ENCODE assay signal across 8 cellular contexts in genomic region chrX:119488749-119489148, GRCh38. TPM values are rescaled to one million over a fixed set of nuclear protein-coding genes. Genes with fewer than 3 reads are reported as not detected.
DNase-seq lines count a peak whose midpoint lies in the region; ATAC-seq and TF ChIP-seq lines count a peak whose summit lies in the region.

No MANE protein-coding gene starts in this region.

- no peak overlapping the region for H4K91ac ChIP-seq in IMR-90 (ENCODE audit: insufficient read depth, low read depth, low read length)

- H3K9me3 ChIP-seq in IMR-90 (ENCODE audit: control insufficient read depth, insufficient read depth, low read length) = no peaks in the 10 kb centered on the region

- H3K56ac ChIP-seq in IMR-90 (ENCODE audit: extremely low read depth, insufficient read depth, low read length) = no peak overlapping the region

- H3K4me1 ChIP-seq in IMR-90 (ENCODE audit: control insufficient read depth, insufficient read depth, low read length) = no peaks in the 10 kb centered on the region

- H3K36me3 ChIP-seq in IMR-90 (ENCODE audit: control insufficient read depth, insufficient read depth, low read length) = no peaks in the 10 kb centered on the region

- no peak overlapping the region for H3K9ac ChIP-seq in IMR-90 (ENCODE audit: low read depth, low read length)

- DNase-seq in DMS 273 (lab: John Stamatoyannopoulos, UW; ENCODE audit: unreplicated experiment) (peak; percentile 80), DMS 273 treated with DMSO at 0.1 percent for 48 hours (lab: John Stamatoyannopoulos, UW) (no peak), IMR-90 (peak; percentile 51), SK-N-DZ (ENCODE audit: low spot score) (peak; percentile 37), dermis microvascular lymphatic vessel endothelial cell (ENCODE audit: low read depth in 2 of 2) (peak; percentile 41 to 48), mesenteric fat pad (ENCODE audit: low spot score) (peak; percentile 81)

- H2BK20ac ChIP-seq in IMR-90 (ENCODE audit: low read depth, low read length) = no peak overlapping the region

- POLR2A ChIA-PET in IMR-90 (lab: Charles Lee; ENCODE audit: unreplicated experiment) = no interaction called here

- BruUV-seq in IMR-90 (replicated peaks; lab: Mats Ljungman, UMichigan) = no TSS peak

- no peaks in the 10 kb centered on the region for H3K79me1 ChIP-seq in IMR-90 (ENCODE audit: low read depth in 1 of 2, low read length in 2 of 2)

- H3K27ac ChIP-seq in IMR-90 (ENCODE audit: insufficient read depth, low read length) = no peak overlapping the region

- H4K8ac ChIP-seq in IMR-90 (ENCODE audit: low read depth in 2 of 2, low read length in 2 of 2) = no peak overlapping the region

- H3K4ac ChIP-seq in IMR-90 (ENCODE audit: low read depth, low read length) = no peak overlapping the region

- peak; percentile 65 for TF ChIP-seq RAD21 in IMR-90 (IDR thresholded peaks at IDR 0.05; ENCODE audit: low read length)

- H4K20me1 ChIP-seq in IMR-90 (ENCODE audit: insufficient read depth, low read length) = no peaks in the 10 kb centered on the region

- no peak overlapping the region for H3K23ac ChIP-seq in IMR-90 (ENCODE audit: low read depth, low read length)

- intact Hi-C loops in IMR-90 (cut with micrococcal nuclease) = loop anchor here (1.0 to 10.0 kb wide), 2 partner anchors 24 to 726 kb away; no protein-coding TSS in a partner anchor

- no peak overlapping the region for H2AFZ ChIP-seq in IMR-90 (replicated peaks; ENCODE audit: low read length, poor library complexity)

- no peak overlapping the region for H2BK5ac ChIP-seq in IMR-90 (ENCODE audit: low read depth, low read length, poor library complexity, severe bottlenecking)

- no peak overlapping the region for H2AK9ac ChIP-seq in IMR-90 (replicated peaks; ENCODE audit: low read depth, low read length, poor library complexity)

- H4K5ac ChIP-seq in IMR-90 (ENCODE audit: low read depth, low read length) = no peak overlapping the region

- H3K4me2 ChIP-seq in IMR-90 (ENCODE audit: low read depth, low read length) = no peak overlapping the region

- no peak for TF ChIP-seq POLR2A in IMR-90 (IDR thresholded peaks at IDR 0.05; ENCODE audit: low read depth, low read length)

- no peak overlapping the region for H3K18ac ChIP-seq in IMR-90 (ENCODE audit: low read depth, low read length)

- CTCF ChIA-PET in IMR-90 (lab: Yijun Ruan, JAX) = interaction anchor here (0.6 to 6.1 kb wide), 4 partner anchors 10 to 23 kb away, joined by 7 to 33 read pairs (median 8); no protein-coding TSS in a partner anchor

- H3K9me1 ChIP-seq in IMR-90 (ENCODE audit: insufficient read depth, low read length) = no peaks in the 10 kb centered on the region

- no peak overlapping the region for H2AK5ac ChIP-seq in IMR-90 (ENCODE audit: low read depth, low read length)

- no peak overlapping the region for H2BK15ac ChIP-seq in IMR-90 (ENCODE audit: low read depth, low read length)

- no CpG with 5 or more reads among the region's 8 CpGs for WGBS in IMR-90 (ENCODE audit: extremely low coverage in 2 of 2, insufficient read length in 1 of 2), 2 experiments

- no peaks in the 10 kb centered on the region for H3K27me3 ChIP-seq in IMR-90 (ENCODE audit: control insufficient read depth, insufficient read depth, low read length)

- peak; percentile 67 for ATAC-seq in IMR-90 (ENCODE audit: low read depth)
- no peak for ATAC-seq in GM21619 (IDR thresholded peaks at IDR 0.05; ENCODE audit: unreplicated experiment)
- ATAC-seq in HG03439 (IDR thresholded peaks at IDR 0.05; ENCODE audit: unreplicated experiment) = no peak

- no peak overlapping the region for H3K14ac ChIP-seq in IMR-90 (replicated peaks; ENCODE audit: low read depth, low read length)

- dilution Hi-C loops in IMR-90 (cut with HindIII; ENCODE audit: low sequenced_read_pairs, unreplicated experiment) = no loop called here

- peak; percentile 67 for TF ChIP-seq CTCF in IMR-90 (conservative IDR thresholded peaks at IDR 0.05; ENCODE audit: low read depth, low read length)

- no peak overlapping the region for H2BK120ac ChIP-seq in IMR-90 (ENCODE audit: low read depth, low read length)

- no peak overlapping the region for H3K4me3 ChIP-seq in IMR-90 (ENCODE audit: insufficient read depth, low read depth, low read length)

- in situ Hi-C loops in IMR-90 (cut with MboI; ENCODE audit: low sequenced_read_pairs) = no loop called here

TF ChIP-seq in IMR-90, 13 proteins besides CTCF, POLR2A, EP300 and RAD21:
- no peak for TF ChIP-seq NFE2L2 (IDR thresholded peaks at IDR 0.05; ENCODE audit: low read depth, low read length)
- TF ChIP-seq, protein P1, sequence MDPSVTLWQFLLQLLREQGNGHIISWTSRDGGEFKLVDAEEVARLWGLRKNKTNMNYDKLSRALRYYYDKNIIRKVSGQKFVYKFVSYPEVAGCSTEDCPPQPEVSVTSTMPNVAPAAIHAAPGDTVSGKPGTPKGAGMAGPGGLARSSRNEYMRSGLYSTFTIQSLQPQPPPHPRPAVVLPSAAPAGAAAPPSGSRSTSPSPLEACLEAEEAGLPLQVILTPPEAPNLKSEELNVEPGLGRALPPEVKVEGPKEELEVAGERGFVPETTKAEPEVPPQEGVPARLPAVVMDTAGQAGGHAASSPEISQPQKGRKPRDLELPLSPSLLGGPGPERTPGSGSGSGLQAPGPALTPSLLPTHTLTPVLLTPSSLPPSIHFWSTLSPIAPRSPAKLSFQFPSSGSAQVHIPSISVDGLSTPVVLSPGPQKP (IDR thresholded peaks at IDR 0.05; ENCODE audit: borderline replicate concordance, low read depth, low read length) = no peak
- TF ChIP-seq SMC3 (IDR thresholded peaks at IDR 0.05; ENCODE audit: low read depth, low read length) = peak; percentile 79
- TF ChIP-seq MXI1 (IDR thresholded peaks at IDR 0.05; ENCODE audit: borderline replicate concordance, low read depth, low read length) = no peak

RNA-seq across cellular contexts. Expression of gene SLC25A5, which starts 20.5 kb away (rescaled TPM):
- total RNA-seq in IMR-90 (2012; rRNA removed) (216 and 282 TPM in 2 replicates), dermis microvascular lymphatic vessel endothelial cell (255 and 256 TPM in 2 replicates), mesenteric fat pad (215 TPM)
- polyA plus RNA-seq in IMR-90 (2012; rRNA removed) = 247 and 337 TPM in 2 replicates
- 176 and 222 TPM in 2 replicates for polyA plus RNA-seq in IMR-90 (2012; cell fraction: cytosol; rRNA removed)
- polyA plus RNA-seq in IMR-90 (2012; cell fraction: nucleus; rRNA removed; ENCODE audit: low replicate concordance) = 114 and 168 TPM in 2 replicates
- 165 and 166 TPM in 2 replicates for polyA plus RNA-seq in SK-N-DZ (2014; cell fraction: cytosol; rRNA removed)
- 71.5 and 97.5 TPM in 2 replicates for polyA plus RNA-seq in SK-N-DZ (2014; cell fraction: nucleus; rRNA removed)
